ENCODE assay signal across 24 cellular contexts in genomic region chr10:73973427-73973826, GRCh38. TPM values are rescaled to one million over a fixed set of nuclear protein-coding genes. Genes with fewer than 3 reads are reported as not detected.
A peak's percentile ranks its signal among the peaks of the same experiment; 100 is the strongest.
DNase-seq lines count a peak whose midpoint lies in the region; ATAC-seq, FAIRE-seq and TF ChIP-seq lines count a peak whose summit lies in the region.
"Had no signal": no experiment of that assay in that cellular context is flagged by ENCODE, and none has a peak within 500 bp of the region (broad histone marks: within the 10 kb centered on the region; RNA-seq: fewer than 3 reads in every experiment).

No MANE protein-coding gene starts in this region.

- H3K27me3 ChIP-seq in CD4-positive, CD25-positive, alpha-beta regulatory T cell (ENCODE audit: control insufficient read depth, insufficient read depth, low read length), result no peaks in the 10 kb centered on the region
- no peaks in the 10 kb centered on the region for H3K27me3 ChIP-seq in smooth muscle cell (ENCODE audit: low read depth)
- H3K27me3 ChIP-seq: MG63 had no signal

- TF ChIP-seq POLR2A in GM12891 (IDR thresholded peaks at IDR 0.05; ENCODE audit: low read depth, low read length), result no peak

- peaks cover 13% of the 10 kb centered on the region for H3K27me3 Mint-ChIP-seq in activated naive CD4-positive, alpha-beta T cell treated with anti-CD3 and anti-CD28 coated beads, Interleukin-2, amount 10 ng/mL, durations not matched to agents 7 days and 5 days
- peaks cover 29% of the 10 kb centered on the region for H3K27me3 Mint-ChIP-seq in CD4-positive, CD25-positive, alpha-beta regulatory T cell
- H3K27me3 Mint-ChIP-seq in activated T-helper 17 cell treated with anti-CD3 and anti-CD28 coated beads, Interleukin-2, amount 50 U/mL, for 72 hours, result no peaks in the 10 kb centered on the region
- H3K27me3 Mint-ChIP-seq: IgD-negative memory B cell had no signal

- H3K4me3 Mint-ChIP-seq in activated naive CD4-positive, alpha-beta T cell treated with anti-CD3 and anti-CD28 coated beads, Interleukin-2, amount 10 ng/mL, durations not matched to agents 7 days and 5 days, result peak overlapping the region; percentile 22
- peak overlapping the region in 2 of 4 donors; percentile 23 to 24 for H3K4me3 Mint-ChIP-seq in CD4-positive, CD25-positive, alpha-beta regulatory T cell
- no peak overlapping the region for H3K4me3 Mint-ChIP-seq in activated T-helper 17 cell treated with anti-CD3 and anti-CD28 coated beads, Interleukin-2, amount 50 U/mL, for 72 hours

- peak; percentile 9 for FAIRE-seq in GM12891 (lab: Jason Lieb, UNC)

- no peak for ATAC-seq in CD4-positive, CD25-positive, alpha-beta regulatory T cell (ENCODE audit: low read depth in 2 of 2)
- ATAC-seq in activated T-helper 17 cell treated with anti-CD3 and anti-CD28 coated beads, Interleukin-2, amount 50 U/mL, for 72 hours (replicated peaks), result peak; percentile 34
- ATAC-seq in GM18909 (IDR thresholded peaks at IDR 0.05; ENCODE audit: poor library complexity, unreplicated experiment), result no peak
- ATAC-seq: PC-3 had no signal

- DNase-seq in activated naive CD4-positive, alpha-beta T cell treated with anti-CD3 and anti-CD28 coated beads, Interleukin-2, amount 10 ng/mL, durations not matched to agents 7 days and 5 days, result no peak
- DNase-seq in activated naive CD4-positive, alpha-beta T cell treated with anti-CD3 and anti-CD28 coated beads, Interleukin-2, amount 50 U/mL, for 16 hours, result no peak
- DNase-seq in CD4-positive, CD25-positive, alpha-beta regulatory T cell, result no peak
- DNase-seq in GM12891 (ENCODE audit: insufficient read length, low spot score), result no peak
- no peak for DNase-seq in SW480 (ENCODE audit: low spot score)
- DNase-seq in smooth muscle cell (lab: John Stamatoyannopoulos, UW; ENCODE audit: unreplicated experiment), result no peak
- DNase-seq: C1 segment of cervical spinal cord, Caco-2, GDM1, H7, Kasumi-1, MG63, NCI-H1048, NCI-H1436 treated with DMSO at 0.1 percent for 48 hours, NCI-H2029, NCI-H345, NCI-H524 treated with DMSO at 0.1 percent for 48 hours, PC-3, SIG-M5 had no signal

- no peaks in the 10 kb centered on the region for H3K9me3 ChIP-seq in CD4-positive, CD25-positive, alpha-beta regulatory T cell (ENCODE audit: control insufficient read depth in 2 of 2, low read length in 2 of 2)
- H3K9me3 ChIP-seq in smooth muscle cell (replicated peaks; ENCODE audit: low read depth), result no peaks in the 10 kb centered on the region
- H3K9me3 ChIP-seq: MG63 had no signal

- no peaks in the 10 kb centered on the region for H4K20me1 ChIP-seq in smooth muscle cell (ENCODE audit: low read depth)

- 100% methylated on average over 2 of the region's 2 CpGs for WGBS in smooth muscle cell (ENCODE audit: low lambda C conversion rate)

- H3K36me3 ChIP-seq in CD4-positive, CD25-positive, alpha-beta regulatory T cell (ENCODE audit: control insufficient read depth, insufficient read depth, low read length), result no peaks in the 10 kb centered on the region
- no peaks in the 10 kb centered on the region for H3K36me3 ChIP-seq in smooth muscle cell (ENCODE audit: low read depth)
- H3K36me3 ChIP-seq: MG63 had no signal

- H2AFZ ChIP-seq in smooth muscle cell (ENCODE audit: low read depth), result no peak overlapping the region

- CTCF ChIA-PET in activated naive CD4-positive, alpha-beta T cell treated with anti-CD3 and anti-CD28 coated beads, Interleukin-2, amount 10 ng/mL, durations not matched to agents 7 days and 5 days (lab: Charles Lee), result interaction anchor here (0.7 to 1.6 kb wide), 2 partner anchors 17 to 18 kb away, joined by 3 to 5 read pairs; no protein-coding TSS in a partner anchor

- H3K9me3 Mint-ChIP-seq in activated naive CD4-positive, alpha-beta T cell treated with anti-CD3 and anti-CD28 coated beads, Interleukin-2, amount 10 ng/mL, durations not matched to agents 7 days and 5 days, result peaks cover 3% of the 10 kb centered on the region
- no peaks in the 10 kb centered on the region for H3K9me3 Mint-ChIP-seq in CD4-positive, CD25-positive, alpha-beta regulatory T cell
- H3K9me3 Mint-ChIP-seq in activated T-helper 17 cell treated with anti-CD3 and anti-CD28 coated beads, Interleukin-2, amount 50 U/mL, for 72 hours, result no peaks in the 10 kb centered on the region
- H3K9me3 Mint-ChIP-seq: IgD-negative memory B cell had no signal

- peaks cover 15% of the 10 kb centered on the region for H3K4me1 ChIP-seq in CD4-positive, CD25-positive, alpha-beta regulatory T cell (ENCODE audit: control insufficient read depth, insufficient read depth, low read length, poor library complexity, severe bottlenecking)
- peaks cover 3% of the 10 kb centered on the region for H3K4me1 ChIP-seq in smooth muscle cell (ENCODE audit: low read depth)

- H3K79me2 ChIP-seq in smooth muscle cell (ENCODE audit: low read depth), result no peaks in the 10 kb centered on the region

- no peak overlapping the region for H3K4me2 ChIP-seq in smooth muscle cell

- H3K27ac ChIP-seq in CD4-positive, CD25-positive, alpha-beta regulatory T cell (ENCODE audit: insufficient read depth, low read length, poor library complexity, severe bottlenecking), result no peak overlapping the region
- H3K27ac ChIP-seq in smooth muscle cell (ENCODE audit: low read depth), result no peak overlapping the region
- H3K27ac ChIP-seq: HL-60, RWPE1 had no signal

- no peaks in the 10 kb centered on the region for H3F3A ChIP-seq in smooth muscle cell (ENCODE audit: low read depth)

- no peak overlapping the region for H3K4me3 ChIP-seq in CD4-positive, CD25-positive, alpha-beta regulatory T cell (ENCODE audit: low read depth, low read length)
- H3K4me3 ChIP-seq in smooth muscle cell, result no peak overlapping the region
- H3K4me3 ChIP-seq: MG63 had no signal

- H3K36me3 Mint-ChIP-seq in activated naive CD4-positive, alpha-beta T cell treated with anti-CD3 and anti-CD28 coated beads, Interleukin-2, amount 10 ng/mL, durations not matched to agents 7 days and 5 days, result peaks cover 4% of the 10 kb centered on the region
- H3K36me3 Mint-ChIP-seq in CD4-positive, CD25-positive, alpha-beta regulatory T cell, result no peaks in the 10 kb centered on the region
- H3K36me3 Mint-ChIP-seq in activated T-helper 17 cell treated with anti-CD3 and anti-CD28 coated beads, Interleukin-2, amount 50 U/mL, for 72 hours (ENCODE audit: low read depth), result no peaks in the 10 kb centered on the region

- no peak overlapping the region for H3K9ac ChIP-seq in smooth muscle cell (ENCODE audit: low read depth)

- H3K4me1 Mint-ChIP-seq in activated naive CD4-positive, alpha-beta T cell treated with anti-CD3 and anti-CD28 coated beads, Interleukin-2, amount 10 ng/mL, durations not matched to agents 7 days and 5 days, result peaks cover 27% of the 10 kb centered on the region
- peaks cover 13 to 25% (median 14%) of the 10 kb centered on the region in 4 donors for H3K4me1 Mint-ChIP-seq in CD4-positive, CD25-positive, alpha-beta regulatory T cell
- peaks cover 9% of the 10 kb centered on the region for H3K4me1 Mint-ChIP-seq in activated T-helper 17 cell treated with anti-CD3 and anti-CD28 coated beads, Interleukin-2, amount 50 U/mL, for 72 hours

- H3K27ac Mint-ChIP-seq in activated naive CD4-positive, alpha-beta T cell treated with anti-CD3 and anti-CD28 coated beads, Interleukin-2, amount 10 ng/mL, durations not matched to agents 7 days and 5 days, result no peak overlapping the region
- H3K27ac Mint-ChIP-seq in CD4-positive, CD25-positive, alpha-beta regulatory T cell, result peak overlapping the region in 2 of 3 donors; percentile 31 to 56
- H3K27ac Mint-ChIP-seq in activated T-helper 17 cell treated with anti-CD3 and anti-CD28 coated beads, Interleukin-2, amount 50 U/mL, for 72 hours, result no peak overlapping the region

- no peak for TF ChIP-seq CTCF in smooth muscle cell (IDR thresholded peaks at IDR 0.05; ENCODE audit: borderline replicate concordance, insufficient read depth, poor library complexity, severe bottlenecking)

TF ChIP-seq in GM12891, 5 proteins besides CTCF, POLR2A, EP300 and RAD21:
- no peak for TF ChIP-seq SPI1 (IDR thresholded peaks at IDR 0.05; ENCODE audit: low read depth, low read length)
- TF ChIP-seq TAF1 (IDR thresholded peaks at IDR 0.05; ENCODE audit: low read depth, low read length), result no peak
- TF ChIP-seq POLR2AphosphoS5 (IDR thresholded peaks at IDR 0.05; ENCODE audit: low read depth, low read length), result no peak
- no peak for TF ChIP-seq POU2F2 (IDR thresholded peaks at IDR 0.05; ENCODE audit: low read depth, low read length)
- TF ChIP-seq PAX5 (IDR thresholded peaks at IDR 0.05; ENCODE audit: insufficient read depth, low read length, severe bottlenecking), result no peak

RNA-seq across cellular contexts. Expression of gene VCL, which starts 24.5 kb away (rescaled TPM):
- 39.2 TPM for total RNA-seq in CD4-positive, CD25-positive, alpha-beta regulatory T cell
- polyA plus RNA-seq in CD4-positive, CD25-positive, alpha-beta regulatory T cell, result 10 to 100 TPM; 11.4 to 16.1 (median 13.9) TPM
- polyA plus RNA-seq in GM12891 (2012; ENCODE audit: low read depth, missing spikeins), result 8.7 TPM
- 10 to 100 TPM; 18.4 to 27.2 TPM for total RNA-seq in activated T-helper 17 cell treated with anti-CD3 and anti-CD28 coated beads, Interleukin-2, amount 50 U/mL, for 72 hours
- 187 and 190 TPM in 2 replicates for total RNA-seq in smooth muscle cell
- polyA plus RNA-seq in smooth muscle cell, result 128 TPM in 2 replicates

Comparison
In these comparisons a context has a peak if more than half of its experiments do, and no peak if none do; other contexts are left out.
1. H3K27ac Mint-ChIP-seq: peak in CD4-positive, CD25-positive, alpha-beta regulatory T cell (2 of 3); none in activated naive CD4-positive, alpha-beta T cell treated with anti-CD3 and anti-CD28 coated beads, Interleukin-2, amount 10 ng/mL, durations not matched to agents 7 days and 5 days (single experiment) and activated T-helper 17 cell treated with anti-CD3 and anti-CD28 coated beads, Interleukin-2, amount 50 U/mL, for 72 hours (single experiment).